In genomic region chr15:78082106-78082742, GRCh38 we compare ENCODE assay signal across 17 cellular contexts. TPM values are rescaled to one million over a fixed set of nuclear protein-coding genes. Genes with fewer than 3 reads are reported as not detected.
DNase-seq lines count a peak whose midpoint lies in the region; ATAC-seq and TF ChIP-seq lines count a peak whose summit lies in the region.
"Had no signal": no experiment of that assay in that cellular context is flagged by ENCODE, and none has a peak within 500 bp of the region (broad histone marks: within the 10 kb centered on the region; RNA-seq: fewer than 3 reads in every experiment).

No MANE protein-coding gene starts in this region.

- H3K4me3 ChIP-seq in NB4 (ENCODE audit: low read depth, low read length): no peak overlapping the region
- peak overlapping the region; percentile 22 to 26 for H3K4me3 ChIP-seq in neutrophil (ENCODE audit: low read depth in 1 of 2, low read length in 1 of 2)
- H3K4me3 ChIP-seq in WERI-Rb-1 (ENCODE audit: low read depth, low read length): no peak overlapping the region

- no peaks in the 10 kb centered on the region for H3K36me3 ChIP-seq in neutrophil
- H3K36me3 ChIP-seq in WERI-Rb-1: no peaks in the 10 kb centered on the region

- no peaks in the 10 kb centered on the region for H3K27me3 ChIP-seq in neutrophil
- H3K27me3 ChIP-seq in WERI-Rb-1 (ENCODE audit: insufficient read depth, low read depth, severe bottlenecking): no peaks in the 10 kb centered on the region

- H3K9me3 ChIP-seq in neutrophil: no peaks in the 10 kb centered on the region
- H3K9me3 ChIP-seq in WERI-Rb-1 (ENCODE audit: severe bottlenecking): no peaks in the 10 kb centered on the region

- peak overlapping the region; percentile 86 for H3K27ac ChIP-seq in neutrophil
- no peak overlapping the region for H3K27ac ChIP-seq in WERI-Rb-1

- TF ChIP-seq POLR2A in NB4 (IDR thresholded peaks at IDR 0.05; ENCODE audit: extremely low read depth, insufficient read length): no peak

- peaks cover 42 to 45% of the 10 kb centered on the region in 2 experiments for H3K4me1 ChIP-seq in neutrophil (ENCODE audit: control insufficient read depth in 1 of 2, insufficient read depth in 1 of 2, low read depth in 1 of 2, low read length in 1 of 2)

- DNase-seq in EH (ENCODE audit: low read depth): peak; percentile 33
- peak; percentile 82 for DNase-seq in NB4 (ENCODE audit: low read depth)
- peak; percentile 36 for DNase-seq in fibroblast of peridontal ligament (ENCODE audit: extremely low read depth)
- no peak for DNase-seq in NCI-H774 (lab: John Stamatoyannopoulos, UW)
- no peak for DNase-seq in occipital lobe (lab: John Stamatoyannopoulos, UW)
- no peak for DNase-seq in WERI-Rb-1
- DNase-seq: activated naive CD4-positive, alpha-beta T cell treated with Interleukin-2 at 50 U/mL for 16 hours; COR-L47; foreskin melanocyte; kidney glomerular epithelial cell; NCI-H446 treated with DMSO at 0.1 percent for 48 hours; SHP77 treated with DMSO at 0.1 percent for 48 hours; stimulated activated CD4-positive, alpha-beta T cell treated with anti-CD3 and anti-CD28 coated beads, Interleukin-2, amount 100 ng/mL, for 48 hours had no signal

- no peak for TF ChIP-seq CTCF in NB4 (IDR thresholded peaks at IDR 0.05; ENCODE audit: low read depth, low read length)
- TF ChIP-seq CTCF in neutrophil (IDR thresholded peaks at IDR 0.05): no peak
- TF ChIP-seq CTCF in WERI-Rb-1 (IDR thresholded peaks at IDR 0.05; ENCODE audit: low read depth, low read length): no peak

- ATAC-seq in HG03354 (IDR thresholded peaks at IDR 0.05; ENCODE audit: poor library complexity, severe bottlenecking, unreplicated experiment): no peak
- ATAC-seq: activated CD4-positive, CD25-positive, alpha-beta regulatory T cell treated with anti-CD3 and anti-CD28 coated beads, Interleukin-2, amount 50 U/mL, for 24 hours had no signal

RNA-seq across cellular contexts. Expression of gene TBC1D2B, which starts 4.7 kb away (rescaled TPM):
- total RNA-seq in occipital lobe: 12.3 TPM

RNA-seq across cellular contexts. Expression of gene SH2D7, which starts 10.1 kb away (rescaled TPM):
- not detected for total RNA-seq in occipital lobe
- total RNA-seq: subcutaneous adipose tissue had no signal

RNA-seq across cellular contexts. Expression of gene CIB2, which starts 49.0 kb away (rescaled TPM):
- 18.4 TPM for total RNA-seq in occipital lobe

Comparison
In these comparisons a context has a peak if more than half of its experiments do, and no peak if none do; other contexts are left out.
1. DNase-seq: peak in EH (single experiment), NB4 (single experiment) and fibroblast of peridontal ligament (single experiment); none in NCI-H774 (single experiment), occipital lobe (single experiment) and WERI-Rb-1 (single experiment).
2. H3K4me3 ChIP-seq: peak in neutrophil (2 of 2); none in NB4 (single experiment) and WERI-Rb-1 (single experiment).